In the genomic region with DNA sequence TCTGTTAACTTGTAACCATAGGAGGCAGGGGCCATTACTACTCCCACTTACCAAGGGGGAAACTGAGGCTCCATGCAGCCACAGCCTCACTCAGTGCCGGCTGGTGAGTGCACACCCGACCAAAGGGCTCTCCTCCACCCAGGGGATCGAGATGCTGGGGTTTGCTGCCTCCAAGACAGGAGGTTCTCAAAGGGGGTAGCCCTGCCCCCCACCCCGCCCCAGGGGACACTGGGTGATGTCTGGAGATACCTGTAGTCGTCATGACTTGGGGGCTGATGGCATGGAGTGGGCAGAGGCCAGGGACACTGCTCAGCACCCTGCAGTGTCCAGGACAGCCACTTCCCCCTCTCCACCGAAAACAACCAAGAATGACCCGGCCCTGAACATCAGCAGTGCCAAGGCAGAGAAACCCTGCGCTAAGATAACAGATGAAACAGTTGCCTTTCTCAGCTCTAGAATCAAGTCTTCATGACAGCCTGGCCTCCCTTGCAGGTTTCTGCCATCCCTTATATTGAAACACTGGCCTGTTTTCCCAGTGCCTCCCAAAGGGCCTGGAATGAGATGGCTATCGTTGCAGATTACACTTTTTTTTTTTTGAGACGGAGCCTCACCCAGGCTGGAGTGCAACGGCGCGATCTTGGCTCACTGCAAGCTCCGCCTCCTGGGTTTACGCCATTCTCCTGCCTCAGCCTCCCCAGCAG, we compare ENCODE assay signal across 21 cellular contexts.
"Had no signal": no experiment of that assay in that cellular context is flagged by ENCODE, and none has a peak within 500 bp of the region (broad histone marks: within the 10 kb centered on the region; RNA-seq: fewer than 3 reads in every experiment).

No MANE protein-coding gene starts in this region.

- DNase-seq: activated CD4-positive, alpha-beta T cell treated with anti-CD3 and anti-CD28 coated beads for 4 hours; activated CD4-positive, alpha-beta T cell treated with anti-CD3 and anti-CD28 coated beads, Interleukin-2, amount 50 U/mL, for 4 hours; activated effector memory CD4-positive, alpha-beta T cell treated with anti-CD3 and anti-CD28 coated beads, Interleukin-2, amount 50 U/mL, for 16 hours; activated naive CD4-positive, alpha-beta T cell treated with anti-CD3 and anti-CD28 coated beads for 36 hours; activated naive CD8-positive, alpha-beta T cell treated with anti-CD3 and anti-CD28 coated beads for 36 hours; aorta; body of pancreas; effector memory CD4-positive, alpha-beta T cell; left ventricle myocardium inferior; retina; stimulated activated CD4-positive, alpha-beta T cell treated with anti-CD3 and anti-CD28 coated beads, Interleukin-15, amount 100 ng/mL, for 24 hours; stimulated activated CD4-positive, alpha-beta T cell treated with anti-CD3 and anti-CD28 coated beads, Interleukin-2, amount 100 ng/mL, for 24 hours; stimulated activated naive CD4-positive, alpha-beta T cell; T-helper 1 cell had no signal

- H3K27ac ChIP-seq: left ventricle myocardium inferior, neutrophil, ovary, suprapubic skin, tibial nerve had no signal

- H3K36me3 ChIP-seq: adrenal gland, left ventricle myocardium inferior, neutrophil, ovary, suprapubic skin, tibial nerve had no signal

- H3K27me3 ChIP-seq: adrenal gland, body of pancreas, ovary had no signal

- H3K4me3 ChIP-seq: adrenal gland, body of pancreas, left ventricle myocardium inferior, mucosa of descending colon, ovary, suprapubic skin, tibial nerve had no signal

- ATAC-seq: body of pancreas; mucosa of descending colon; natural killer cell treated with Interleukin-12 subunit alpha and Interleukin-12 subunit beta and Interleukin-15 and Interleukin-18, amount 100 ng/mL, for 72 hours had no signal

- H3K9me3 ChIP-seq: adrenal gland, body of pancreas, left ventricle myocardium inferior, mucosa of descending colon, ovary, suprapubic skin, tibial nerve had no signal
